Comparison of ENCODE assay signal across 2 cellular contexts in the genomic region with DNA sequence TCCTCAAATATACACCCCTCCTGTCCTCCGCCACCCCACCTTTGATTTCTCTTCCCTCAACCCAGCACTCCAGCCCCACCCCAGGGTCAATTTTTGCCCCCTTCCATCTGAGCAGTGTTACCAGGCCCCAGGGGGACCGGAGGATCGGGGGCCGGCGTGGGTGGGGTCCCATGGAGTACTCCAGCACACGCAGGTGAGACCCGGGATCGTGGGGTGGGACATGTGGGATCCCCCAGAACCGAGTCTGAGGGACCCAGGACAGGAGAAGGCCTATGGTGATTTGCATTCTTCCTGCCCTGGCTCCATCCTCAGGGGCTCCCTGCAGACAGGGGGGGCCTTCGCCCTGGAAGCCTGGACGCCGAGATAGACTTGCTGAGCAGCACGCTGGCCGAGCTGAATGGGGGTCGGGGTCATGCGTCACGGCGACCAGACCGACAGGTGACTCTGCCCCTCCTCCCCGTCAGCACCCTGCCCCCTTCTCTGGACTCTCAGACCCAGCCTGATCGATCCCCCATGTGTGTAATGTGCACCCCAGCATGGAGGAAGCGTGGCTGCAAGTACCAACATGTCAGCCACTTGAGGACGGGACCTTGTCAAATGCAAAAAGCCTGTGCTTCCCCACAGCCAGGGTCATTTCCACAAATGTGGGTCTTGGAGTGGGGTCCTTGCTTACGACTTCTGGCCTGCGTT.
TF ChIP-seq lines count a peak whose summit lies in the region.

No MANE protein-coding gene starts in this region.

TF ChIP-seq in WTC11, 78 proteins besides CTCF, POLR2A, EP300 and RAD21:
- TF ChIP-seq ELF4 (CRISPR knock-in tag; IDR thresholded peaks at IDR 0.05; ENCODE audit: low read depth) (no peak), ZNF396 (CRISPR knock-in tag; IDR thresholded peaks at IDR 0.05; ENCODE audit: borderline replicate concordance) (no peak), FOXK1 (CRISPR knock-in tag; IDR thresholded peaks at IDR 0.05) (0 out of 2 replicates have a peak, but pooled peaks have one; percentile 33), ZNF423 (CRISPR knock-in tag; IDR thresholded peaks at IDR 0.05) (no peak), CDX4 (CRISPR knock-in tag; IDR thresholded peaks at IDR 0.05; ENCODE audit: borderline replicate concordance) (no peak)
- TF ChIP-seq, protein P1, sequence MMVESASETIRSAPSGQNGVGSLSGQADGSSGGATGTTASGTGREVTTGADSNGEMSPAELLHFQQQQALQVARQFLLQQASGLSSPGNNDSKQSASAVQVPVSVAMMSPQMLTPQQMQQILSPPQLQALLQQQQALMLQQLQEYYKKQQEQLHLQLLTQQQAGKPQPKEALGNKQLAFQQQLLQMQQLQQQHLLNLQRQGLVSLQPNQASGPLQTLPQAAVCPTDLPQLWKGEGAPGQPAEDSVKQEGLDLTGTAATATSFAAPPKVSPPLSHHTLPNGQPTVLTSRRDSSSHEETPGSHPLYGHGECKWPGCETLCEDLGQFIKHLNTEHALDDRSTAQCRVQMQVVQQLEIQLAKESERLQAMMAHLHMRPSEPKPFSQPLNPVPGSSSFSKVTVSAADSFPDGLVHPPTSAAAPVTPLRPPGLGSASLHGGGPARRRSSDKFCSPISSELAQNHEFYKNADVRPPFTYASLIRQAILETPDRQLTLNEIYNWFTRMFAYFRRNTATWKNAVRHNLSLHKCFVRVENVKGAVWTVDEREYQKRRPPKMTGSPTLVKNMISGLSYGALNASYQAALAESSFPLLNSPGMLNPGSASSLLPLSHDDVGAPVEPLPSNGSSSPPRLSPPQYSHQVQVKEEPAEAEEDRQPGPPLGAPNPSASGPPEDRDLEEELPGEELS (CRISPR knock-in tag; IDR thresholded peaks at IDR 0.05) = 0 out of 2 replicates have a peak, but pooled peaks have one; percentile 34
TF ChIP-seq in WTC11: peak in this region for 2.

TF ChIP-seq in HepG2, 621 proteins besides CTCF, POLR2A, EP300 and RAD21:
- TF ChIP-seq ZNF609 (CRISPR knock-in tag; IDR thresholded peaks at IDR 0.05; ENCODE audit: borderline replicate concordance) (no peak), ZNF687 (CRISPR knock-in tag; IDR thresholded peaks at IDR 0.05) (0 out of 2 replicates have a peak, but pooled peaks have one; percentile 14)
